8 cellular contexts compared by ENCODE assay signal in the genomic region with DNA sequence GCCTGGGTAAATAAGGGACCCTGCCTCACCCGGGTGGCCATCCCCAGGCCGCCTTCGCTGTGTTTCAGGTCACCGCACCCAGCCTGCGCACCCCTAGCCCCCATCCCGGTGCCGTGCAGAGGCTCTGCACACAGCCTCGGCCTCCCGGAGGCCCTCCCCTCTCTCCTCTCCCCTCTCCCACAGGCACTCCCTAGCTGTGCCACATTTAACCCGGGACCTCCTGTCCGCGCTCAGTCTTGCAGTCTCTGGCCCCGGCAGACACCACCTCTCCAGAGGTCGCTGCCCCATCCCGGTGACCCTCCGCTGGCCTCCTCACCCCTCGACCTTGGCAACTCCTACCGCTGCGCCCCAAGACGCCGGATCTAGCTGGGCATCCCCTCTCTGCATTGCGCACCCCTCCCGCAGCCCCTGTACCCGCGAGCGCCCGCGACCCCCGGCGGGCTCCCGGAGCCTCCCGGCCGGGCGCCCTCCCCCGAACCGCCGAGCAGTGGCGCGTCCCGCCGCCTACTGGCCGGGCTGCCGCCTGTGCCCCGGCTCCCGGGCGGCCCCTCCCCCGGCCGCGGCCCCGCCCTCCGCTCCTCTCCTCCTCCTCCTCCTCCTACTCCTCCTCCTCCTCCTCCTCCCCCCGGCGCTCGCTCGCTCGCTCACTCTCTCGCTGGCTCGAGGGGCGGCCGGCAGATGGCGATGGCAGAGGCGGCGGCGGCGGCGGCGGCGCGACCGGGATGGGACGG. TPM values are rescaled to one million over a fixed set of nuclear protein-coding genes. Genes with fewer than 3 reads are reported as not detected.
DNase-seq lines count a peak whose midpoint lies in the region; ATAC-seq and TF ChIP-seq lines count a peak whose summit lies in the region.

Gene TMEM132B (plus strand): TSS at position 647 of the 731 bp plus-strand sequence.

- TF ChIP-seq CTCF in GM12875 (IDR thresholded peaks at IDR 0.05; ENCODE audit: borderline replicate concordance, insufficient read depth, low read depth, low read length): peak; percentile 54
- TF ChIP-seq CTCF in OCI-LY7 (conservative IDR thresholded peaks at IDR 0.05; ENCODE audit: low read length): peak; percentile 54

- H3K4me2 ChIP-seq in OCI-LY7 (ENCODE audit: low read length): peak within 1 kb of the TSS; percentile 87

- H3K27me3 ChIP-seq in right cardiac atrium (ENCODE audit: control insufficient read depth, insufficient read depth): no peaks in the 10 kb centered on the region

- WGBS in right cardiac atrium: under 1% methylated on average over 64 of the region's 71 CpGs

- H4K20me1 ChIP-seq in OCI-LY7 (ENCODE audit: insufficient read depth, low read length): no peaks in the 10 kb centered on the region

- peak; percentile 45 for ATAC-seq in HG03521 (IDR thresholded peaks at IDR 0.05; ENCODE audit: unreplicated experiment)
- peak; percentile 77 to 87 for ATAC-seq in right cardiac atrium
- no peak for ATAC-seq in HG03469 (IDR thresholded peaks at IDR 0.05; ENCODE audit: unreplicated experiment)

- DNase-seq in A172 (ENCODE audit: low spot score) (peak; percentile 57), OCI-LY7 (ENCODE audit: low spot score) (peak; percentile 88), right cardiac atrium (peak; percentile 81 to 93 (median 91)), retina (peak; percentile 73)

- H3K79me2 ChIP-seq in OCI-LY7 (ENCODE audit: insufficient read depth, low read depth, low read length): no peaks in the 10 kb centered on the region

- no peak within 1 kb of the TSS for H2AFZ ChIP-seq in OCI-LY7 (ENCODE audit: low read length)

- H3K4me1 ChIP-seq in OCI-LY7 (ENCODE audit: insufficient read depth, low read length, poor library complexity, severe bottlenecking) (peaks cover 71% of the 10 kb centered on the region), right cardiac atrium (ENCODE audit: control insufficient read depth, insufficient read depth, low read length) (no peaks in the 10 kb centered on the region)

- CTCF ChIA-PET in OCI-LY7 (lab: Charles Lee; ENCODE audit: unreplicated experiment): interaction anchor here (0.5 to 1.2 kb wide), 3 partner anchors 24 to 220 kb away, joined by 3 to 5 read pairs (median 3); no protein-coding TSS in a partner anchor

- H3K36me3 ChIP-seq in OCI-LY7 (ENCODE audit: insufficient read depth, low read length): no peaks in the 10 kb centered on the region

- POLR2A ChIA-PET in OCI-LY7 (lab: Charles Lee): interaction anchor here (0.6 kb wide), 1 partner anchor 421 kb away, joined by 7 read pairs; no protein-coding TSS in a partner anchor

- H3K27ac ChIP-seq in OCI-LY7 (ENCODE audit: low read depth, low read length, poor library complexity, severe bottlenecking) (no peak within 1 kb of the TSS), angular gyrus (ENCODE audit: low read depth, low read length) (peak within 1 kb of the TSS; percentile 80), right cardiac atrium (ENCODE audit: low read length) (no peak within 1 kb of the TSS)

- no peak within 1 kb of the TSS for H3K4me3 ChIP-seq in GM12875 (ENCODE audit: low read depth, low read length)
- H3K4me3 ChIP-seq in OCI-LY7 (ENCODE audit: low read depth, low read length, poor library complexity, severe bottlenecking): peak within 1 kb of the TSS; percentile 70
- peak within 1 kb of the TSS; percentile 68 for H3K4me3 ChIP-seq in right cardiac atrium (ENCODE audit: low read length)

- intact Hi-C loops in OCI-LY7 (cut with micrococcal nuclease; ENCODE audit: unreplicated experiment) (loop anchor here (5.0 kb wide), 1 partner anchor 259 kb away; no protein-coding TSS in a partner anchor), right cardiac atrium (cut with DNase I) (loop anchor here in 2 of 4 donors (10.0 kb wide), 2 partner anchors 219 to 1689 kb away; no protein-coding TSS in a partner anchor)

- no TSS peak for BruUV-seq in OCI-LY7 (replicated peaks; lab: Mats Ljungman, UMichigan)

- H3K9me2 ChIP-seq in OCI-LY7 (ENCODE audit: insufficient read depth, low read length): no peaks in the 10 kb centered on the region

- no peaks in the 10 kb centered on the region for H3K9me3 ChIP-seq in OCI-LY7 (ENCODE audit: low read length)
- no peaks in the 10 kb centered on the region for H3K9me3 ChIP-seq in right cardiac atrium (ENCODE audit: control insufficient read depth, low read length)

RNA-seq across cellular contexts. Expression of gene TMEM132B, which starts in this region (rescaled TPM):
- 0.60 and 0.67 TPM in 2 replicates for total RNA-seq in A172 (2014; rRNA removed; shearing (Covaris generic))
- 5.1 and 5.4 TPM in 2 replicates for total RNA-seq in OCI-LY7 (2014; rRNA removed; shearing (Covaris generic))
- 10.8 and 15.7 TPM in 2 replicates for total RNA-seq in OCI-LY7 (2022)
- total RNA-seq in right cardiac atrium: 10 to 100 TPM in 3 of 4 donors, 1 to 10 TPM in 1; 8.5 to 14.3 (median 11.8) TPM
- polyA plus RNA-seq in right cardiac atrium: 1.4 TPM

Comparison
In these comparisons a context has a peak if more than half of its experiments do, and no peak if none do; other contexts are left out.
1. Peak in DNase-seq in A172; RNA of the gene not detected or under 1 TPM.